1 cellular context compared by ENCODE assay signal in genomic region chr22:39992894-39993293, GRCh38.
TF ChIP-seq lines count a peak whose summit lies in the region.

No MANE protein-coding gene starts in this region.

TF ChIP-seq in liver, 16 proteins besides CTCF, POLR2A, EP300 and RAD21 (continued from another document):
- TF ChIP-seq, protein P1, sequence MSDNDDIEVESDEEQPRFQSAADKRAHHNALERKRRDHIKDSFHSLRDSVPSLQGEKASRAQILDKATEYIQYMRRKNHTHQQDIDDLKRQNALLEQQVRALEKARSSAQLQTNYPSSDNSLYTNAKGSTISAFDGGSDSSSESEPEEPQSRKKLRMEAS (IDR thresholded peaks at IDR 0.05): peak; percentile 22
- peak; percentile 32 for TF ChIP-seq HNF4G (IDR thresholded peaks at IDR 0.05)
- TF ChIP-seq SP1 (IDR thresholded peaks at IDR 0.05): peak; percentile 75
- peak; percentile 64 to 84 for TF ChIP-seq HNF4A (conservative IDR thresholded peaks at IDR 0.05)
- TF ChIP-seq, protein P2, sequence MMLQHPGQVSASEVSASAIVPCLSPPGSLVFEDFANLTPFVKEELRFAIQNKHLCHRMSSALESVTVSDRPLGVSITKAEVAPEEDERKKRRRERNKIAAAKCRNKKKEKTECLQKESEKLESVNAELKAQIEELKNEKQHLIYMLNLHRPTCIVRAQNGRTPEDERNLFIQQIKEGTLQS (IDR thresholded peaks at IDR 0.05): peak; percentile 15
- TF ChIP-seq RXRA (IDR thresholded peaks at IDR 0.05): peak; percentile 75 to 83
- peak; percentile 88 for TF ChIP-seq NR2F2 (IDR thresholded peaks at IDR 0.05)
